Comparison of ENCODE assay signal across 18 cellular contexts in the genomic region with DNA sequence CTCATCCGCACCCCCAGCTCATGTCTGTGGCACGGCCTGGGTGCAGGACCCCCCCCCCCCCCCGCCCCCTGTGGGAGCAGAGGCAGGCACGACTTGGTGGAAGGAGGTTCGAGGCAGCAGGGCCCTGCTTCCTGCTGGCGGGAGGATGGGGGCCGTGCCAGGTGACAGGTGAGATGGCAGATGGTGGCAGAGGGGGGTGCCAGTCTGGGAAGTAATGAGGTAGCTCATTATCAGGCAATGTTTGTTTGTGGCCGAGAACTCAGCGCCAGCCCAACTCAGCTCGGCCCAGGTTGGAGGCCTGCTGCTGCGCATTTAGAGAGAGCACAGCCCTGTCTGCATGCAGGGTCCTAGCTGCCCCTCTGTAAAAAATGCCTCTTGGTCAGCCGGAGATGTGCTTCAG. TPM values are rescaled to one million over a fixed set of nuclear protein-coding genes. Genes with fewer than 3 reads are reported as not detected.
"Had no signal": no experiment of that assay in that cellular context is flagged by ENCODE, and none has a peak within 500 bp of the region (broad histone marks: within the 10 kb centered on the region; RNA-seq: fewer than 3 reads in every experiment).

No MANE protein-coding gene starts in this region.

- H3K36me3 ChIP-seq: esophagus muscularis mucosa, neural progenitor cell, pancreas, sigmoid colon had no signal

- H3K9me3 ChIP-seq: body of pancreas, esophagus muscularis mucosa, pancreas, sigmoid colon had no signal

- H3K4me3 ChIP-seq: body of pancreas, esophagus muscularis mucosa, hepatocyte, neural progenitor cell, pancreas, sigmoid colon had no signal

- H3K27me3 ChIP-seq: body of pancreas, hepatocyte, neural progenitor cell, pancreas, sigmoid colon had no signal

- DNase-seq: activated CD4-positive, alpha-beta T cell treated with anti-CD3 and anti-CD28 coated beads for 36 hours; activated CD8-positive, alpha-beta T cell treated with anti-CD3 and anti-CD28 coated beads for 36 hours; activated effector memory CD4-positive, alpha-beta T cell treated with anti-CD3 and anti-CD28 coated beads, Interleukin-2, amount 50 U/mL, for 16 hours; activated T-cell treated with anti-CD3 and anti-CD28 coated beads, Interleukin-2, amount 50 U/mL, for 48 hours; amniotic stem cell; cortex of kidney; effector CD4-positive, alpha-beta T cell; islet precursor cell; naive B cell; sigmoid colon; stimulated activated CD4-positive, alpha-beta T cell treated with anti-CD3 and anti-CD28 coated beads, Interleukin-1b, Interleukin-23, amount 100 ng/mL, for 48 hours; stimulated activated naive CD8-positive, alpha-beta T cell treated with anti-CD3 and anti-CD28 coated beads, Interleukin-15, amount 100 ng/mL, for 72 hours had no signal

- H3K4me1 ChIP-seq: body of pancreas, pancreas had no signal

- ATAC-seq: activated CD4-positive, alpha-beta T cell treated with anti-CD3 and anti-CD28 coated beads for 36 hours; activated CD8-positive, alpha-beta T cell treated with anti-CD3 and anti-CD28 coated beads for 36 hours; body of pancreas; stimulated activated naive CD8-positive, alpha-beta T cell treated with anti-CD3 and anti-CD28 coated beads, Interleukin-15, amount 100 ng/mL, for 72 hours had no signal

- H3K27ac ChIP-seq: body of pancreas, esophagus muscularis mucosa, hepatocyte, neural progenitor cell, pancreas, sigmoid colon had no signal

RNA-seq across cellular contexts. Expression of gene JPH3, which starts 40.1 kb away (rescaled TPM):
- total RNA-seq: body of pancreas, mononuclear cell had no signal
